ENCODE assay signal across 9 cellular contexts in the genomic region with DNA sequence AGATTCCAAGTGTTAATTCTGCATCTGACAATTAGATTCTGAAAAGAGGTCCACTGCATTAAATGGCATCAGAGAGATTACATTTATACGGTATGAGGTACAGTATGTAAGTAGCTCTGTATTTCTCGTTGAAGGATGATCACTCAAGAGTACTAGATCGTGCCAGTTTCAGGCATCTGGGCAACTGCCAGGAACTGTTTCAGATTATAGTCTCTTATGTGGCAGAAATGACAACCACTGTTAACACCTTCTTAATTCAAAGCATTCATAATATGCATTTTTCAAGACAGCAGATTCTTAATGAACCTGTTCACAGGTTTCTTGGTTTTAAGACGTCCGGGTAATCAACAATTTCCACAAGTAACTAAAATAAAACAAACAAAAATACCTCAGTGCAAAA. TPM values are rescaled to one million over a fixed set of nuclear protein-coding genes. Genes with fewer than 3 reads are reported as not detected.
DNase-seq lines count a peak whose midpoint lies in the region; ATAC-seq and TF ChIP-seq lines count a peak whose summit lies in the region.
"Had no signal": no experiment of that assay in that cellular context is flagged by ENCODE, and none has a peak within 500 bp of the region (broad histone marks: within the 10 kb centered on the region; RNA-seq: fewer than 3 reads in every experiment).

No MANE protein-coding gene starts in this region.

- peak overlapping the region; percentile 91 for H3K4me3 ChIP-seq in BE2C (ENCODE audit: low read depth, low read length)
- H3K4me3 ChIP-seq in NB4 (ENCODE audit: low read depth, low read length) = peak overlapping the region; percentile 71
- peak overlapping the region; percentile 85 for H3K4me3 ChIP-seq in ectodermal cell (ENCODE audit: insufficient read depth, low read depth, low read length)

- no peak overlapping the region for H3K27ac ChIP-seq in ectodermal cell (ENCODE audit: insufficient read depth, low read depth, low read length, poor library complexity, severe bottlenecking)

- peaks cover 7% of the 10 kb centered on the region; the same call in 1 of the 2 replicates for H3K4me1 ChIP-seq in BE2C
- peaks cover 17% of the 10 kb centered on the region for H3K4me1 ChIP-seq in ectodermal cell (ENCODE audit: control insufficient read depth, insufficient read depth, low read length)

- no peak for TF ChIP-seq CTCF in BE2C (IDR thresholded peaks at IDR 0.05; ENCODE audit: low read depth, low read length)
- TF ChIP-seq CTCF in NB4 (IDR thresholded peaks at IDR 0.05; ENCODE audit: low read depth, low read length) = no peak

- WGBS in ectodermal cell, 2 experiments = 71 to 76% methylated on average over 5 of the region's 5 CpGs

- DNase-seq in BE2C (no peak), NB4 (ENCODE audit: low read depth) (no peak), myocyte (ENCODE audit: low read depth) (peak; percentile 43), T1000 (lab: John Stamatoyannopoulos, UW) (no peak), COLO668 (lab: John Stamatoyannopoulos, UW; ENCODE audit: unreplicated experiment) (no peak), DMS79 (lab: John Stamatoyannopoulos, UW) (no peak)
- DNase-seq: T-helper 2 cell had no signal

- H3K9me3 ChIP-seq in BE2C (no peaks in the 10 kb centered on the region), ectodermal cell (ENCODE audit: control insufficient read depth, low read length) (no peaks in the 10 kb centered on the region)

- no peak for TF ChIP-seq POLR2A in NB4 (IDR thresholded peaks at IDR 0.05; ENCODE audit: extremely low read depth, insufficient read length)

- ATAC-seq in GM21381 (IDR thresholded peaks at IDR 0.05; ENCODE audit: unreplicated experiment) = no peak

- H3K36me3 ChIP-seq in BE2C (peaks cover 4% of the 10 kb centered on the region; the same call in 1 of the 2 replicates), ectodermal cell (ENCODE audit: control insufficient read depth, insufficient read depth, low read length) (no peaks in the 10 kb centered on the region)

- no peaks in the 10 kb centered on the region for H3K27me3 ChIP-seq in BE2C
- no peaks in the 10 kb centered on the region for H3K27me3 ChIP-seq in ectodermal cell (ENCODE audit: control insufficient read depth, insufficient read depth, low read length, poor library complexity, severe bottlenecking)

RNA-seq across cellular contexts. Expression of a gene that starts 1.6 kb away (rescaled TPM):
- 6.8 TPM for polyA plus RNA-seq in BE2C (2012; ENCODE audit: insufficient read depth, insufficient read length, low read depth)
- 24.9 TPM for polyA plus RNA-seq in ectodermal cell (2013, experiment 1 of 4)
- polyA plus RNA-seq in ectodermal cell (2013, experiment 2 of 4) = 27.6 TPM
- polyA plus RNA-seq in ectodermal cell (2013, experiment 3 of 4) = 18.0 TPM
- 20.4 TPM for polyA plus RNA-seq in ectodermal cell (2013, experiment 4 of 4)
- 20.0 and 20.8 TPM in 2 replicates for total RNA-seq in myocyte
- polyA plus RNA-seq in myocyte (2012) = 9.4 TPM
